ENCODE assay signal across 13 cellular contexts in genomic region chr11:63847363-63847762, GRCh38. TPM values are rescaled to one million over a fixed set of nuclear protein-coding genes. Genes with fewer than 3 reads are reported as not detected.
DNase-seq lines count a peak whose midpoint lies in the region; ATAC-seq and TF ChIP-seq lines count a peak whose summit lies in the region.
"Had no signal": no experiment of that assay in that cellular context is flagged by ENCODE, and none has a peak within 500 bp of the region (broad histone marks: within the 10 kb centered on the region; RNA-seq: fewer than 3 reads in every experiment).

No MANE protein-coding gene starts in this region.

- peaks cover 90% of the 10 kb centered on the region for H3K4me1 Mint-ChIP-seq in stimulated activated naive CD8-positive, alpha-beta T cell treated with anti-CD3 and anti-CD28 coated beads, Interleukin-15, amount 100 ng/mL, for 72 hours

- H3K27me3 ChIP-seq in colonic mucosa (no peaks in the 10 kb centered on the region), mucosa of stomach (ENCODE audit: control insufficient read depth, insufficient read depth, low read length) (no peaks in the 10 kb centered on the region)
- H3K27me3 ChIP-seq: BE2C, esophagus muscularis mucosa had no signal

- no peak for DNase-seq in stimulated activated naive CD8-positive, alpha-beta T cell treated with anti-CD3 and anti-CD28 coated beads, Interleukin-15, amount 100 ng/mL, for 72 hours
- no peak for DNase-seq in stimulated activated naive CD8-positive, alpha-beta T cell treated with anti-CD3 and anti-CD28 coated beads, Interleukin-15, Interleukin-2, amounts not matched to agents 100 U/mL and 50 U/mL, for 24 hours
- DNase-seq in colonic mucosa (peak; percentile 71), NCI-H446 (lab: John Stamatoyannopoulos, UW) (no peak)
- DNase-seq in stimulated activated naive CD4-positive, alpha-beta T cell treated with Interleukin-2 at 50 U/mL for 16 hours (lab: John Stamatoyannopoulos, UW) = no peak
- DNase-seq: activated CD4-positive, CD25-positive, alpha-beta regulatory T cell treated with anti-CD3 and anti-CD28 coated beads, Interleukin-2, amount 50 U/mL, for 72 hours; activated naive CD8-positive, alpha-beta T cell treated with anti-CD3 and anti-CD28 coated beads, Interleukin-2, amount 50 U/mL, for 24 hours; BE2C had no signal

- intact Hi-C loops in colonic mucosa (cut with DNase I) = no loop called here

- H3K4me3 Mint-ChIP-seq in stimulated activated naive CD8-positive, alpha-beta T cell treated with anti-CD3 and anti-CD28 coated beads, Interleukin-15, amount 100 ng/mL, for 72 hours = no peak overlapping the region
- H3K4me3 Mint-ChIP-seq: activated naive CD8-positive, alpha-beta T cell treated with anti-CD3 and anti-CD28 coated beads, Interleukin-2, amount 50 U/mL, for 24 hours had no signal

- H3K9ac ChIP-seq in colonic mucosa (ENCODE audit: low read depth in 2 of 2, low read length in 2 of 2) (peak overlapping the region in 1 of 2 donors; percentile 72), mucosa of stomach (ENCODE audit: low read length) (peak overlapping the region; percentile 53)

- TF ChIP-seq CTCF in colonic mucosa (IDR thresholded peaks at IDR 0.05) = no peak

- no peaks in the 10 kb centered on the region for H3K9me3 Mint-ChIP-seq in stimulated activated naive CD8-positive, alpha-beta T cell treated with anti-CD3 and anti-CD28 coated beads, Interleukin-15, amount 100 ng/mL, for 72 hours
- H3K9me3 Mint-ChIP-seq: activated naive CD8-positive, alpha-beta T cell treated with anti-CD3 and anti-CD28 coated beads, Interleukin-2, amount 50 U/mL, for 24 hours had no signal

- peaks cover 22% of the 10 kb centered on the region for H3K4me1 ChIP-seq in colonic mucosa
- H3K4me1 ChIP-seq in mucosa of stomach (ENCODE audit: control insufficient read depth, insufficient read depth, low read length) = peaks cover 62% of the 10 kb centered on the region
- H3K4me1 ChIP-seq: BE2C had no signal

- no peak for ATAC-seq in stimulated activated naive CD8-positive, alpha-beta T cell treated with anti-CD3 and anti-CD28 coated beads, Interleukin-15, amount 100 ng/mL, for 72 hours
- ATAC-seq in stimulated activated naive CD8-positive, alpha-beta T cell treated with anti-CD3 and anti-CD28 coated beads, Interleukin-15, Interleukin-2, amounts not matched to agents 100 U/mL and 50 U/mL, for 24 hours = no peak
- ATAC-seq in HG03139 (IDR thresholded peaks at IDR 0.05; ENCODE audit: unreplicated experiment) = no peak
- ATAC-seq in GM21529 (IDR thresholded peaks at IDR 0.05; ENCODE audit: unreplicated experiment) = no peak
- ATAC-seq: activated naive CD8-positive, alpha-beta T cell treated with anti-CD3 and anti-CD28 coated beads, Interleukin-2, amount 50 U/mL, for 24 hours; Panc1 had no signal

- H3K27ac ChIP-seq in colonic mucosa = peak overlapping the region; percentile 31

- H3K4me3 ChIP-seq in colonic mucosa (no peak overlapping the region), mucosa of stomach (ENCODE audit: low read length) (no peak overlapping the region)
- H3K4me3 ChIP-seq: esophagus muscularis mucosa had no signal

- H3K27ac Mint-ChIP-seq in stimulated activated naive CD8-positive, alpha-beta T cell treated with anti-CD3 and anti-CD28 coated beads, Interleukin-15, amount 100 ng/mL, for 72 hours = peak overlapping the region; percentile 71 to 86
- H3K27ac Mint-ChIP-seq: activated naive CD8-positive, alpha-beta T cell treated with anti-CD3 and anti-CD28 coated beads, Interleukin-2, amount 50 U/mL, for 24 hours had no signal

- H3K9me3 ChIP-seq in colonic mucosa = no peaks in the 10 kb centered on the region
- no peaks in the 10 kb centered on the region for H3K9me3 ChIP-seq in mucosa of stomach (ENCODE audit: control insufficient read depth, low read length)
- H3K9me3 ChIP-seq: BE2C, esophagus muscularis mucosa had no signal

- H3K36me3 ChIP-seq in colonic mucosa (no peaks in the 10 kb centered on the region), mucosa of stomach (ENCODE audit: control insufficient read depth, insufficient read depth, low read length) (no peaks in the 10 kb centered on the region)
- H3K36me3 ChIP-seq: BE2C had no signal

- no peaks in the 10 kb centered on the region for H3K27me3 Mint-ChIP-seq in stimulated activated naive CD8-positive, alpha-beta T cell treated with anti-CD3 and anti-CD28 coated beads, Interleukin-15, amount 100 ng/mL, for 72 hours
- H3K27me3 Mint-ChIP-seq: activated naive CD8-positive, alpha-beta T cell treated with anti-CD3 and anti-CD28 coated beads, Interleukin-2, amount 50 U/mL, for 24 hours had no signal

RNA-seq across cellular contexts. Expression of gene MARK2, which starts 8.5 kb away (rescaled TPM):
- 10 to 100 TPM; 86.8 to 96.8 TPM for total RNA-seq in colonic mucosa

RNA-seq across cellular contexts. Expression of gene SPINDOC, which starts 34.1 kb away (rescaled TPM):
- total RNA-seq in colonic mucosa = 10 to 100 TPM in 1 of 2 donors, 1 to 10 TPM in 1; 9.3 to 11.8 TPM
